Comparison of ENCODE assay signal across 1 cellular context in the genomic region with DNA sequence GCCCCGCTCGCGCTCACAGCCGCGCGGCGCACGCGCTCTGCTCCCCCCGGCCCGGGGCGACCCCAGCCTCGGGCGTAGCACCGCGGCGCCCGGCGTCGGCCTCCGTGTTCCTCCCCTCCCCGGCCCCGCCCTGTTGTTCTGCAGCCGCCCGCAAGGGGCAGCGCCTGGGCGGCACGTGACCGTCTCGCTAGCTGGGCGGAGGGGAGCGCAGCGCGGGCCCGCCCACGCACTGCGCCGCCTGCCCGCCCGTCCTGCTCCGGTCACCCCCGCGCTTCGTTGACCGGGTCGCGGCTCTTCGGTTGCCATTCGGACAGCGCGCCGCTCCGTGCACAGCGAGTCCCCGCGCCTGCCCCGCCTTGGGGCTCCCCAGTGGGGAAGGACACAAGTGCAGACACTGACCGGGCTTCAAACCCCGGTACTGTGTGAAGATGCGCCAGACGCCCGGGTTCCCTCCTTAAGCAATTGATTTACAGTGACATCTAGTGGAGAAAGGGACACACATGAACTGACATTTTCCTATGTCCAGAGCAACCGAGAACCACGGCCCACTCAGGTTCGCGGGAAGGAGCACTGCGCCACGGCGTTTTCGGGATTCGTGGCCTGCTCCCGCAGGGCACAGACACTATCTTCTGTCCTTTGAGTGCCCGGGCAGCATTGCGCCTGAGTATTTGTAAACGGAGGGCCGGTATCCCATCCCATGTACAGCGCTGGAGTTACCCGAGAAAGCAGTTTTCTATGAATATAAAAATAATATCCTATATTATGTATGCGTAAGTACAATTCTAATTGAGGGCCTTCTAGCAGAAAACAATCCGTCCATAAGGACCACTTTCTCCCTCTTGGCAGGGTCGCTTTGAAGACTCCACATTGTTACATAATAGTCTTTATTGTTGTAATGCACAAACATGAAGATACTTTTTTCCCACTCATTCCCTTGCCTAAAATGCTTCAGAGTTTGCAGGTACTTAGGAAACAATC.
TF ChIP-seq lines count a peak whose summit lies in the region.

No MANE protein-coding gene starts in this region.

TF ChIP-seq in K562, 482 proteins besides CTCF, POLR2A, EP300 and RAD21 (continued from another document and continues in another):
- TF ChIP-seq, protein P1, sequence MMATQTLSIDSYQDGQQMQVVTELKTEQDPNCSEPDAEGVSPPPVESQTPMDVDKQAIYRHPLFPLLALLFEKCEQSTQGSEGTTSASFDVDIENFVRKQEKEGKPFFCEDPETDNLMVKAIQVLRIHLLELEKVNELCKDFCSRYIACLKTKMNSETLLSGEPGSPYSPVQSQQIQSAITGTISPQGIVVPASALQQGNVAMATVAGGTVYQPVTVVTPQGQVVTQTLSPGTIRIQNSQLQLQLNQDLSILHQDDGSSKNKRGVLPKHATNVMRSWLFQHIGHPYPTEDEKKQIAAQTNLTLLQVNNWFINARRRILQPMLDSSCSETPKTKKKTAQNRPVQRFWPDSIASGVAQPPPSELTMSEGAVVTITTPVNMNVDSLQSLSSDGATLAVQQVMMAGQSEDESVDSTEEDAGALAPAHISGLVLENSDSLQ (IDR thresholded peaks at IDR 0.05): peak; percentile 35; the same call in 1 of the 2 replicates
- TF ChIP-seq ZNF780A (CRISPR knock-in tag; IDR thresholded peaks at IDR 0.05) (no peak), NFIC (IDR thresholded peaks at IDR 0.05) (peak; percentile 5; the same call in 1 of the 2 replicates), KLF16 (IDR thresholded peaks at IDR 0.05) (0 out of 2 replicates have a peak, but pooled peaks have one; percentile 10), ZBTB2 (IDR thresholded peaks at IDR 0.05) (peak; percentile 87), SMAD4 (CRISPR knock-in tag; conservative IDR thresholded peaks at IDR 0.05) (peak; percentile 99), CBX3 (IDR thresholded peaks at IDR 0.05; ENCODE audit: borderline replicate concordance in 1 of 2, low read length in 2 of 2) (0 out of 3 replicates have a peak, but pooled peaks of 1 of the 2 experiments have one; percentile 33), KLF1 (tag; IDR thresholded peaks at IDR 0.05) (peak; percentile 93), PCBP1 (IDR thresholded peaks at IDR 0.05; ENCODE audit: low read depth, low read length, poor library complexity, severe bottlenecking) (no peak), ZNF76 (CRISPR knock-in tag; IDR thresholded peaks at IDR 0.05; ENCODE audit: borderline replicate concordance) (no peak), ZNF445 (CRISPR knock-in tag; IDR thresholded peaks at IDR 0.05; ENCODE audit: low read depth) (no peak), RUNX1 (IDR thresholded peaks at IDR 0.05; ENCODE audit: low read depth) (0 out of 2 replicates have a peak, but pooled peaks have one; percentile 37), ZEB2 (IDR thresholded peaks at IDR 0.05) (no peak), ARID4B (CRISPR knock-in tag; IDR thresholded peaks at IDR 0.05) (peak; percentile 83; the same call in 1 of the 2 replicates), ZBTB17 (CRISPR knock-in tag; IDR thresholded peaks at IDR 0.05) (peak; percentile 74), ZSCAN32 (CRISPR knock-in tag; IDR thresholded peaks at IDR 0.05) (0 out of 2 replicates have a peak, but pooled peaks have one; percentile 59), SIN3A (IDR thresholded peaks at IDR 0.05; ENCODE audit: borderline replicate concordance in 2 of 2, control insufficient read depth in 1 of 2, low read depth in 2 of 2, low read length in 2 of 2) (peak in 1 of 2 experiments; percentile 45; a peak in 2 of 4 replicates), RBFOX2 (IDR thresholded peaks at IDR 0.05; ENCODE audit: low read depth, low read length) (peak; percentile 79), HMGN3 (IDR thresholded peaks at IDR 0.05; ENCODE audit: borderline replicate concordance, extremely low read depth, insufficient read length, low read depth, low read length) (peak; percentile 91), ZNF75A (CRISPR knock-in tag; IDR thresholded peaks at IDR 0.05) (no peak), EGR1 (conservative IDR thresholded peaks at IDR 0.05) (peak; percentile 99), MEF2A (IDR thresholded peaks at IDR 0.05; ENCODE audit: control insufficient read depth, low read depth, low read length) (0 out of 2 replicates have a peak, but pooled peaks have one; percentile 5), TEAD4 (IDR thresholded peaks at IDR 0.05; ENCODE audit: low read length) (no peak; the same call in 1 of the 2 replicates), TEAD4 (CRISPR knock-in tag; IDR thresholded peaks at IDR 0.05; ENCODE audit: borderline replicate concordance) (no peak; the same call in 1 of the 2 replicates), ZNF431 (CRISPR knock-in tag; IDR thresholded peaks at IDR 0.05) (peak; percentile 79), ZNF232 (CRISPR knock-in tag; IDR thresholded peaks at IDR 0.05) (0 out of 2 replicates have a peak, but pooled peaks have one; percentile 67), ZNF354B (CRISPR knock-in tag; IDR thresholded peaks at IDR 0.05) (no peak), ARID2 (IDR thresholded peaks at IDR 0.05) (peak; percentile 41; the same call in 1 of the 2 replicates), ETV1 (tag; conservative IDR thresholded peaks at IDR 0.05; ENCODE audit: low read depth) (0 out of 2 replicates have a peak, but pooled peaks have one; percentile 16), DACH1 (IDR thresholded peaks at IDR 0.05; ENCODE audit: partially characterized antibody) (peak; percentile 17), ATF1 (CRISPR knock-in tag; IDR thresholded peaks at IDR 0.05) (no peak), ATF1 (tag; IDR thresholded peaks at IDR 0.05) (peak; percentile 85), CBFA2T2 (conservative IDR thresholded peaks at IDR 0.05) (peak; percentile 54)
- TF ChIP-seq, protein P2, sequence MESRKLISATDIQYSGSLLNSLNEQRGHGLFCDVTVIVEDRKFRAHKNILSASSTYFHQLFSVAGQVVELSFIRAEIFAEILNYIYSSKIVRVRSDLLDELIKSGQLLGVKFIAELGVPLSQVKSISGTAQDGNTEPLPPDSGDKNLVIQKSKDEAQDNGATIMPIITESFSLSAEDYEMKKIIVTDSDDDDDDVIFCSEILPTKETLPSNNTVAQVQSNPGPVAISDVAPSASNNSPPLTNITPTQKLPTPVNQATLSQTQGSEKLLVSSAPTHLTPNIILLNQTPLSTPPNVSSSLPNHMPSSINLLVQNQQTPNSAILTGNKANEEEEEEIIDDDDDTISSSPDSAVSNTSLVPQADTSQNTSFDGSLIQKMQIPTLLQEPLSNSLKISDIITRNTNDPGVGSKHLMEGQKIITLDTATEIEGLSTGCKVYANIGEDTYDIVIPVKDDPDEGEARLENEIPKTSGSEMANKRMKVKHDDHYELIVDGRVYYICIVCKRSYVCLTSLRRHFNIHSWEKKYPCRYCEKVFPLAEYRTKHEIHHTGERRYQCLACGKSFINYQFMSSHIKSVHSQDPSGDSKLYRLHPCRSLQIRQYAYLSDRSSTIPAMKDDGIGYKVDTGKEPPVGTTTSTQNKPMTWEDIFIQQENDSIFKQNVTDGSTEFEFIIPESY (CRISPR knock-in tag; IDR thresholded peaks at IDR 0.05): peak; percentile 77
- TF ChIP-seq, protein P3, sequence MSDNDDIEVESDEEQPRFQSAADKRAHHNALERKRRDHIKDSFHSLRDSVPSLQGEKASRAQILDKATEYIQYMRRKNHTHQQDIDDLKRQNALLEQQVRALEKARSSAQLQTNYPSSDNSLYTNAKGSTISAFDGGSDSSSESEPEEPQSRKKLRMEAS (CRISPR knock-in tag; IDR thresholded peaks at IDR 0.05): peak; percentile 98
- TF ChIP-seq, protein P4, sequence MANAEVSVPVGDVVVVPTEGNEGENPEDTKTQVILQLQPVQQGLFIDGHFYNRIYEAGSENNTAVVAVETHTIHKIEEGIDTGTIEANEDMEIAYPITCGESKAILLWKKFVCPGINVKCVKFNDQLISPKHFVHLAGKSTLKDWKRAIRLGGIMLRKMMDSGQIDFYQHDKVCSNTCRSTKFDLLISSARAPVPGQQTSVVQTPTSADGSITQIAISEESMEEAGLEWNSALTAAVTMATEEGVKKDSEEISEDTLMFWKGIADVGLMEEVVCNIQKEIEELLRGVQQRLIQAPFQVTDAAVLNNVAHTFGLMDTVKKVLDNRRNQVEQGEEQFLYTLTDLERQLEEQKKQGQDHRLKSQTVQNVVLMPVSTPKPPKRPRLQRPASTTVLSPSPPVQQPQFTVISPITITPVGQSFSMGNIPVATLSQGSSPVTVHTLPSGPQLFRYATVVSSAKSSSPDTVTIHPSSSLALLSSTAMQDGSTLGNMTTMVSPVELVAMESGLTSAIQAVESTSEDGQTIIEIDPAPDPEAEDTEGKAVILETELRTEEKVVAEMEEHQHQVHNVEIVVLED (CRISPR knock-in tag; IDR thresholded peaks at IDR 0.05): peak; percentile 82
- TF ChIP-seq, protein P5, sequence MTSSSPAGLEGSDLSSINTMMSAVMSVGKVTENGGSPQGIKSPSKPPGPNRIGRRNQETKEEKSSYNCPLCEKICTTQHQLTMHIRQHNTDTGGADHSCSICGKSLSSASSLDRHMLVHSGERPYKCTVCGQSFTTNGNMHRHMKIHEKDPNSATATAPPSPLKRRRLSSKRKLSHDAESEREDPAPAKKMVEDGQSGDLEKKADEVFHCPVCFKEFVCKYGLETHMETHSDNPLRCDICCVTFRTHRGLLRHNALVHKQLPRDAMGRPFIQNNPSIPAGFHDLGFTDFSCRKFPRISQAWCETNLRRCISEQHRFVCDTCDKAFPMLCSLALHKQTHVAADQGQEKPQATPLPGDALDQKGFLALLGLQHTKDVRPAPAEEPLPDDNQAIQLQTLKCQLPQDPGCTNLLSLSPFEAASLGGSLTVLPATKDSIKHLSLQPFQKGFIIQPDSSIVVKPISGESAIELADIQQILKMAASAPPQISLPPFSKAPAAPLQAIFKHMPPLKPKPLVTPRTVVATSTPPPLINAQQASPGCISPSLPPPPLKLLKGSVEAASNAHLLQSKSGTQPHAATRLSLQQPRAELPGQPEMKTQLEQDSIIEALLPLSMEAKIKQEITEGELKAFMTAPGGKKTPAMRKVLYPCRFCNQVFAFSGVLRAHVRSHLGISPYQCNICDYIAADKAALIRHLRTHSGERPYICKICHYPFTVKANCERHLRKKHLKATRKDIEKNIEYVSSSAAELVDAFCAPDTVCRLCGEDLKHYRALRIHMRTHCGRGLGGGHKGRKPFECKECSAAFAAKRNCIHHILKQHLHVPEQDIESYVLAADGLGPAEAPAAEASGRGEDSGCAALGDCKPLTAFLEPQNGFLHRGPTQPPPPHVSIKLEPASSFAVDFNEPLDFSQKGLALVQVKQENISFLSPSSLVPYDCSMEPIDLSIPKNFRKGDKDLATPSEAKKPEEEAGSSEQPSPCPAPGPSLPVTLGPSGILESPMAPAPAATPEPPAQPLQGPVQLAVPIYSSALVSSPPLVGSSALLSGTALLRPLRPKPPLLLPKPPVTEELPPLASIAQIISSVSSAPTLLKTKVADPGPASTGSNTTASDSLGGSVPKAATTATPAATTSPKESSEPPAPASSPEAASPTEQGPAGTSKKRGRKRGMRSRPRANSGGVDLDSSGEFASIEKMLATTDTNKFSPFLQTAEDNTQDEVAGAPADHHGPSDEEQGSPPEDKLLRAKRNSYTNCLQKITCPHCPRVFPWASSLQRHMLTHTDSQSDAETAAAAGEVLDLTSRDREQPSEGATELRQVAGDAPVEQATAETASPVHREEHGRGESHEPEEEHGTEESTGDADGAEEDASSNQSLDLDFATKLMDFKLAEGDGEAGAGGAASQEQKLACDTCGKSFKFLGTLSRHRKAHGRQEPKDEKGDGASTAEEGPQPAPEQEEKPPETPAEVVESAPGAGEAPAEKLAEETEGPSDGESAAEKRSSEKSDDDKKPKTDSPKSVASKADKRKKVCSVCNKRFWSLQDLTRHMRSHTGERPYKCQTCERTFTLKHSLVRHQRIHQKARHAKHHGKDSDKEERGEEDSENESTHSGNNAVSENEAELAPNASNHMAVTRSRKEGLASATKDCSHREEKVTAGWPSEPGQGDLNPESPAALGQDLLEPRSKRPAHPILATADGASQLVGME (CRISPR knock-in tag; IDR thresholded peaks at IDR 0.05): peak; percentile 78; the same call in 1 of the 2 replicates
- TF ChIP-seq, protein P6, sequence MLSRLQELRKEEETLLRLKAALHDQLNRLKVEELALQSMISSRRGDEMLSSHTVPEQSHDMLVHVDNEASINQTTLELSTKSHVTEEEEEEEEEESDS (CRISPR knock-in tag; IDR thresholded peaks at IDR 0.05): no peak
